ENCODE assay signal across 1 cellular context in genomic region chr11:85647078-85647477, GRCh38.
TF ChIP-seq lines count a peak whose summit lies in the region.

No MANE protein-coding gene starts in this region.

TF ChIP-seq in K562, 482 proteins besides CTCF, POLR2A, EP300 and RAD21:
- TF ChIP-seq MAFF (IDR thresholded peaks at IDR 0.05; ENCODE audit: low read length) (no peak), HMG20B (CRISPR knock-in tag; IDR thresholded peaks at IDR 0.05) (no peak), E2F3 (CRISPR knock-in tag; IDR thresholded peaks at IDR 0.05) (no peak), ATF4 (CRISPR knock-in tag; IDR thresholded peaks at IDR 0.05) (no peak), ZFP1 (CRISPR knock-in tag; IDR thresholded peaks at IDR 0.05) (no peak), MTA1 (IDR thresholded peaks at IDR 0.05; ENCODE audit: borderline replicate concordance) (no peak), ZBTB12 (CRISPR knock-in tag; IDR thresholded peaks at IDR 0.05) (no peak), E2F6 (IDR thresholded peaks at IDR 0.05; ENCODE audit: borderline replicate concordance in 1 of 2, extremely low read depth in 1 of 2, insufficient read depth in 1 of 2, insufficient read length in 1 of 2, low read depth in 1 of 2, low read length in 1 of 2, poor library complexity in 1 of 2, severe bottlenecking in 1 of 2) (no peak), XRCC5 (IDR thresholded peaks at IDR 0.05; ENCODE audit: low read depth, low read length) (no peak), E2F4 (CRISPR knock-in tag; IDR thresholded peaks at IDR 0.05; ENCODE audit: low read depth) (no peak), DLX4 (CRISPR knock-in tag; IDR thresholded peaks at IDR 0.05) (no peak)
